Comparison of ENCODE assay signal across 10 cellular contexts in the genomic region with DNA sequence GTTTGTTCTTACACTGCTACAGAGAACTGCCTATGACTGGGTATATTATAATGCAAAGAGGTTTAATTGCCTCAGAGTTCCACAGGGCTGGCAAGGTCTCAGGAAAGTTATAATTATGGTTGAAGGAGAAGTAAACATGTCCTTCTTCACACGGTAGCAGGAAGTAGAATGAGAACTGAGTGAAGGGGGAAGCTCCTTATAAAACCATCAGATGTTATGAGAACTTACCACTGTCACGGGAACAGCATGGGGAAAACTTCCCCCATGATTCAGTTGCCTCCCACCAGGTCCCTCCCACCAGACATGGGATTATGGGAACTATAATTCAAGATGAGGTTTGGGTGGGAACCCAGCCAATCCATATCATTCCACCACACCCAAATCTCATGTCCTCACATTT. TPM values are rescaled to one million over a fixed set of nuclear protein-coding genes. Genes with fewer than 3 reads are reported as not detected.
A peak's percentile ranks its signal among the peaks of the same experiment; 100 is the strongest.
DNase-seq lines count a peak whose midpoint lies in the region; ATAC-seq, FAIRE-seq and TF ChIP-seq lines count a peak whose summit lies in the region.
"Not testable (repeated sequence)": the region's sequence is repeated elsewhere in the genome, so short reads cannot be mapped to it uniquely, and the experiment has no call there.
"Had no signal": no experiment of that assay in that cellular context is flagged by ENCODE, and none has a peak within 500 bp of the region (broad histone marks: within the 10 kb centered on the region; RNA-seq: fewer than 3 reads in every experiment).

No MANE protein-coding gene starts in this region.

- not testable (repeated sequence) for H3K9me2 ChIP-seq in Karpas-422 (replicated peaks; ENCODE audit: insufficient read depth, low read length)

- dilution Hi-C loops in endothelial cell of umbilical vein (cut with MboI; ENCODE audit: extremely low pct_ligation_motif_present, low sequenced_read_pairs); keratinocyte (cut with MboI; ENCODE audit: extremely low pct_ligation_motif_present, low sequenced_read_pairs): not testable (repeated sequence)

- H3K27me3 ChIP-seq in Karpas-422 (ENCODE audit: low read length); endothelial cell of umbilical vein (ENCODE audit: control insufficient read depth in 2 of 2, insufficient read depth in 2 of 2, low read length in 2 of 2); keratinocyte (ENCODE audit: control insufficient read depth, extremely low read depth, insufficient read depth, low read length); transverse colon: not testable (repeated sequence)

- H3K4me1 ChIP-seq in Karpas-422 (ENCODE audit: low read length) (peaks cover 65% of the 10 kb centered on the region), endothelial cell of umbilical vein (ENCODE audit: control insufficient read depth, extremely low read depth, insufficient read depth, low read length) (peaks cover 13% of the 10 kb centered on the region), mucosa of descending colon (ENCODE audit: low read depth) (peaks cover 16% of the 10 kb centered on the region), transverse colon (peaks cover 0 to 41% (median 17%) of the 10 kb centered on the region in 4 donors)
- not testable (repeated sequence) for H3K4me1 ChIP-seq in keratinocyte (ENCODE audit: control insufficient read depth, extremely low read depth, insufficient read depth, low read length)

- TF ChIP-seq POLR2A in endothelial cell of umbilical vein (IDR thresholded peaks at IDR 0.05; ENCODE audit: low read depth, low read length), result not testable (repeated sequence)
- peak; percentile 36 for TF ChIP-seq POLR2A in transverse colon (IDR thresholded peaks at IDR 0.05)

- H3K9me3 ChIP-seq in Karpas-422 (ENCODE audit: low read length); endothelial cell of umbilical vein (replicated peaks; ENCODE audit: control insufficient read depth, insufficient read depth, low read length); keratinocyte (ENCODE audit: control insufficient read depth, low read depth, low read length); mucosa of descending colon; transverse colon: not testable (repeated sequence)

- H3K9me1 ChIP-seq in endothelial cell of umbilical vein (replicated peaks; ENCODE audit: control insufficient read depth, extremely low read depth, insufficient read depth, low read length); keratinocyte (ENCODE audit: control insufficient read depth, extremely low read depth, insufficient read depth, low read length): not testable (repeated sequence)

- POLR2A ChIA-PET in endothelial cell of umbilical vein (lab: Charles Lee), result not testable (repeated sequence)

- not testable (repeated sequence) for H4K20me1 ChIP-seq in Karpas-422 (ENCODE audit: insufficient read depth, low read depth, low read length); endothelial cell of umbilical vein (replicated peaks; ENCODE audit: control insufficient read depth, extremely low read depth, insufficient read depth, low read length); keratinocyte (ENCODE audit: control insufficient read depth, extremely low read depth, insufficient read depth, low read length)

- WGBS in transverse colon (ENCODE audit: low coverage in 1 of 2), 2 donors, result 17 to 47% methylated on average over 2 of the region's 2 CpGs

- peak; percentile 79 for ATAC-seq in mucosa of descending colon

- not testable (repeated sequence) for H3K4me3 ChIP-seq in Karpas-422 (ENCODE audit: low read length); endothelial cell of umbilical vein (replicated peaks in 1 of 3; ENCODE audit: insufficient read depth in 1 of 3, low read depth in 1 of 3, low read length in 3 of 3); keratinocyte (ENCODE audit: control insufficient read depth in 2 of 3, extremely low read depth in 1 of 3, insufficient read depth in 2 of 3, low read depth in 1 of 3, low read length in 3 of 3); mucosa of descending colon; transverse colon

- not testable (repeated sequence) for H3K4me2 ChIP-seq in Karpas-422 (ENCODE audit: low read depth, low read length, poor library complexity, severe bottlenecking); endothelial cell of umbilical vein (ENCODE audit: insufficient read depth, low read length); keratinocyte (ENCODE audit: control insufficient read depth, extremely low read depth, insufficient read depth, low read depth, low read length)

- not testable (repeated sequence) for H3K9ac ChIP-seq in Karpas-422 (ENCODE audit: low read length); endothelial cell of umbilical vein (replicated peaks; ENCODE audit: extremely low read depth, insufficient read depth, low read length); keratinocyte (ENCODE audit: control insufficient read depth, extremely low read depth, insufficient read depth, low read length)

- in situ Hi-C loops in transverse colon (cut with MboI; ENCODE audit: low pct_ligation_motif_present in 1 of 4, low pct_unique_long_range_greater_than_20kb in 1 of 4, low sequenced_read_pairs in 3 of 4), result not testable (repeated sequence)

- TF ChIP-seq CTCF in endothelial cell of umbilical vein (IDR thresholded peaks at IDR 0.05; ENCODE audit: extremely low read depth in 1 of 2, insufficient read depth in 1 of 2, low read depth in 1 of 2, low read length in 2 of 2); keratinocyte (optimal IDR thresholded peaks at IDR 0.05 in 1 of 3, IDR thresholded peaks at IDR 0.05 in 1 of 3, conservative IDR thresholded peaks at IDR 0.05 in 1 of 3; ENCODE audit: extremely low read depth in 1 of 3, insufficient read depth in 2 of 3, low read length in 3 of 3); mucosa of descending colon (IDR thresholded peaks at IDR 0.05); transverse colon (IDR thresholded peaks at IDR 0.05): not testable (repeated sequence)

- intact Hi-C loops in endothelial cell of umbilical vein (cut with micrococcal nuclease); mucosa of descending colon (cut with DNase I, micrococcal nuclease); transverse colon (cut with DNase I; ENCODE audit: low total_unique reads): not testable (repeated sequence)

- not testable (repeated sequence) for BruUV-seq in endothelial cell of umbilical vein (replicated peaks; lab: Mats Ljungman, UMichigan)

- CTCF ChIA-PET in endothelial cell of umbilical vein (lab: Charles Lee), result not testable (repeated sequence)

- DNase-seq in CD1c-positive myeloid dendritic cell (ENCODE audit: extremely low spot score), result peak; percentile 67
- not testable (repeated sequence) for DNase-seq in Karpas-422; keratinocyte (ENCODE audit: low read depth, low spot score)
- DNase-seq in NOMO-1 treated with DMSO at 0.1 percent for 48 hours (lab: John Stamatoyannopoulos, UW; ENCODE audit: unreplicated experiment), result peak; percentile 75
- peak; percentile 13 for DNase-seq in amniotic epithelial cell (ENCODE audit: low read depth)
- peak; percentile 11 for DNase-seq in endothelial cell of umbilical vein (ENCODE audit: low read depth, low spot score)
- DNase-seq in mucosa of descending colon, result peak in 2 of 3 donors; percentile 39 to 62
- DNase-seq in transverse colon, result peak; percentile 40

- not testable (repeated sequence) for FAIRE-seq in endothelial cell of umbilical vein (lab: Jason Lieb, UNC)
- FAIRE-seq in keratinocyte (lab: Jason Lieb, UNC), result peak; percentile 84

- H3K27ac ChIP-seq in Karpas-422 (ENCODE audit: low read length) (peak overlapping the region; percentile 21; the same call in 1 of the 2 replicates), transverse colon (peak overlapping the region; percentile 47 to 67 (median 64))
- not testable (repeated sequence) for H3K27ac ChIP-seq in endothelial cell of umbilical vein (ENCODE audit: insufficient read depth, low read depth, low read length); keratinocyte (ENCODE audit: control insufficient read depth, insufficient read depth, low read length)

- H3K79me2 ChIP-seq in Karpas-422 (ENCODE audit: low read length) (peaks cover 50% of the 10 kb centered on the region), keratinocyte (ENCODE audit: control insufficient read depth, insufficient read depth, low read length) (peaks cover 24% of the 10 kb centered on the region)
- not testable (repeated sequence) for H3K79me2 ChIP-seq in endothelial cell of umbilical vein (ENCODE audit: control insufficient read depth, insufficient read depth, low read length)

- TF ChIP-seq EP300 in transverse colon (IDR thresholded peaks at IDR 0.05; ENCODE audit: low read depth), result not testable (repeated sequence)

- not testable (repeated sequence) for H2AFZ ChIP-seq in Karpas-422 (ENCODE audit: low read length); endothelial cell of umbilical vein (ENCODE audit: low read depth, low read length); keratinocyte (ENCODE audit: control insufficient read depth, low read length)

- H3K36me3 ChIP-seq in Karpas-422 (ENCODE audit: insufficient read depth, low read length); endothelial cell of umbilical vein (ENCODE audit: control insufficient read depth in 2 of 2, extremely low read depth in 1 of 2, insufficient read depth in 2 of 2, low read length in 2 of 2); keratinocyte (ENCODE audit: control insufficient read depth in 2 of 2, extremely low read depth in 1 of 2, insufficient read depth in 2 of 2, low read length in 2 of 2); mucosa of descending colon (ENCODE audit: low read depth); transverse colon: not testable (repeated sequence)

RNA-seq across cellular contexts. Expression of gene POMZP3, which starts 34.4 kb away (rescaled TPM):
- total RNA-seq in Karpas-422 (2014; rRNA removed; shearing (Covaris generic); ENCODE audit: low replicate concordance), result 1.4 and 3.0 TPM in 2 replicates
- total RNA-seq in endothelial cell of umbilical vein (9.8 and 20.8 TPM in 2 replicates), mucosa of descending colon (10 to 100 TPM; 10.9 to 17.4 (median 17.3) TPM), transverse colon (10 to 100 TPM in 2 of 4 donors, 1 to 10 TPM in 2; 1.5 to 38.2 (median 9.3) TPM)
- polyA plus RNA-seq in endothelial cell of umbilical vein (12.7 and 13.5 TPM in 2 replicates), keratinocyte (6.9 to 11.7 TPM (median 9.1 TPM) in 3 replicates)
- polyA plus RNA-seq in endothelial cell of umbilical vein (2011; cell fraction: cytosol; rRNA removed), result 8.5 and 8.7 TPM in 2 replicates
- 5.6 and 8.2 TPM in 2 replicates for polyA plus RNA-seq in endothelial cell of umbilical vein (2011; cell fraction: nucleus; rRNA removed)
- 4.6 TPM in 2 replicates for polyA plus RNA-seq in endothelial cell of umbilical vein (2012)
- polyA minus RNA-seq in endothelial cell of umbilical vein (17.1 and 18.0 TPM in 2 replicates), keratinocyte (10.9 to 32.7 TPM (median 15.6 TPM) in 3 replicates)
- polyA minus RNA-seq in endothelial cell of umbilical vein (2011; cell fraction: cytosol; rRNA and poly(A)+ RNA removed), result 4.7 TPM
- polyA minus RNA-seq in endothelial cell of umbilical vein (2011; cell fraction: nucleus; rRNA and poly(A)+ RNA removed), result 8.2 and 10.3 TPM in 2 replicates
- polyA plus RNA-seq in keratinocyte (2011; ENCODE audit: low read depth), result 14.9 TPM
- 8.7 and 8.9 TPM in 2 replicates for polyA plus RNA-seq in keratinocyte (2011; cell fraction: cytosol; rRNA removed)
- polyA plus RNA-seq in keratinocyte (2011; cell fraction: nucleus; rRNA removed), result 5.9 and 6.2 TPM in 2 replicates
- polyA plus RNA-seq in keratinocyte (2012; ENCODE audit: low replicate concordance), result 22.3 and 24.1 TPM in 2 replicates
- 13.8 TPM for polyA minus RNA-seq in keratinocyte (2011; cell fraction: cytosol; rRNA and poly(A)+ RNA removed)
- 5.1 and 7.7 TPM in 2 replicates for polyA minus RNA-seq in keratinocyte (2011; cell fraction: nucleus; rRNA and poly(A)+ RNA removed)

RNA-seq across cellular contexts. Expression of gene SPDYE16, which starts 49.6 kb away (rescaled TPM):
- total RNA-seq in Karpas-422 (2014; rRNA removed; shearing (Covaris generic); ENCODE audit: low replicate concordance), result not detected in 2 replicates
- 0.22 TPM in 1 of 2 replicates, not detected in the other for total RNA-seq in endothelial cell of umbilical vein
- polyA plus RNA-seq in endothelial cell of umbilical vein, result 0.03 and 0.24 TPM in 2 replicates
- 0.06 and 0.15 TPM in 2 replicates for polyA plus RNA-seq in endothelial cell of umbilical vein (2011; cell fraction: cytosol; rRNA removed)
- polyA plus RNA-seq in endothelial cell of umbilical vein (2011; cell fraction: nucleus; rRNA removed), result 0.14 and 0.22 TPM in 2 replicates
- 0.10 and 0.19 TPM in 2 replicates for polyA plus RNA-seq in endothelial cell of umbilical vein (2012)
- not detected in 2 replicates for polyA minus RNA-seq in endothelial cell of umbilical vein
- polyA minus RNA-seq in endothelial cell of umbilical vein (2011; cell fraction: cytosol; rRNA and poly(A)+ RNA removed), result not detected
- polyA minus RNA-seq in endothelial cell of umbilical vein (2011; cell fraction: nucleus; rRNA and poly(A)+ RNA removed), result 0.10 TPM in 1 of 2 replicates, not detected in the other
- polyA plus RNA-seq in keratinocyte, result not detected in 3 replicates
- not detected for polyA plus RNA-seq in keratinocyte (2011; ENCODE audit: low read depth)
- polyA plus RNA-seq in keratinocyte (2011; cell fraction: cytosol; rRNA removed), result not detected in 2 replicates
- polyA plus RNA-seq in keratinocyte (2011; cell fraction: nucleus; rRNA removed), result not detected in 2 replicates
- 0.22 and 1.0 TPM in 2 replicates for polyA plus RNA-seq in keratinocyte (2012; ENCODE audit: low replicate concordance)
- polyA minus RNA-seq in keratinocyte, result not detected in 3 replicates
- polyA minus RNA-seq in keratinocyte (2011; cell fraction: cytosol; rRNA and poly(A)+ RNA removed), result not detected
- polyA minus RNA-seq in keratinocyte (2011; cell fraction: nucleus; rRNA and poly(A)+ RNA removed), result not detected in 2 replicates
- total RNA-seq in mucosa of descending colon, result under 1 TPM in 2 of 3 donors, not detected in 1; 0.20 to 0.51 TPM
- not detected for total RNA-seq in transverse colon
- total RNA-seq: A172, H9 had no signal
